In genomic region chr1:8424539-8425116, GRCh38 we compare ENCODE assay signal across 8 cellular contexts.
A peak's percentile ranks its signal among the peaks of the same experiment; 100 is the strongest.
DNase-seq lines count a peak whose midpoint lies in the region; ATAC-seq and TF ChIP-seq lines count a peak whose summit lies in the region.

No MANE protein-coding gene starts in this region.

- peaks cover 0 to 6% (median 2%) of the 10 kb centered on the region in 5 donors for H3K36me3 ChIP-seq in subcutaneous abdominal adipose tissue (ENCODE audit: control insufficient read depth in 5 of 5, insufficient read depth in 5 of 5, low read length in 5 of 5)

- intact Hi-C loops in dorsolateral prefrontal cortex (cut with DNase I): loop anchor here in 1 of 2 donors (5.0 kb wide), 1 partner anchor 38 kb away; no protein-coding TSS in a partner anchor

- TF ChIP-seq CTCF in WI38 (IDR thresholded peaks at IDR 0.05; ENCODE audit: low read depth, low read length) (no peak), dorsolateral prefrontal cortex (IDR thresholded peaks at IDR 0.05 in 54 of 56, conservative IDR thresholded peaks at IDR 0.05 in 2 of 56; ENCODE audit: low read depth in 1 of 56, partially characterized antibody in 56 of 56) (no peak)

- peaks cover 2% of the 10 kb centered on the region for H3K36me3 Mint-ChIP-seq in memory B cell

- no peaks in the 10 kb centered on the region for H3K27me3 Mint-ChIP-seq in memory B cell

- no peaks in the 10 kb centered on the region for H3K9me3 Mint-ChIP-seq in memory B cell

- in situ Hi-C loops in KBM-7 (cut with MboI; ENCODE audit: low pct_unique_long_range_greater_than_20kb, low sequenced_read_pairs): no loop called here

- H3K27ac ChIP-seq in dorsolateral prefrontal cortex (peak overlapping the region; percentile 42 to 98 (median 94)), subcutaneous abdominal adipose tissue (ENCODE audit: low read depth, low read length) (peak overlapping the region; percentile 93)

- peak; percentile 75 for DNase-seq in KBM-7
- peak in 2 of 10 donors; percentile 10 to 55 for DNase-seq in dorsolateral prefrontal cortex
- DNase-seq in memory B cell (ENCODE audit: low spot score in 2 of 2): peak; percentile 34 to 68
- no peak for DNase-seq in HuH-7.5 (ENCODE audit: low spot score)

- ATAC-seq in memory B cell (ENCODE audit: low read depth) (peak; percentile 71), GM21423 (IDR thresholded peaks at IDR 0.05; ENCODE audit: unreplicated experiment) (no peak)

- H3K4me1 Mint-ChIP-seq in memory B cell: peaks cover 42% of the 10 kb centered on the region

- H3K4me3 Mint-ChIP-seq in memory B cell: peak overlapping the region; percentile 85

- H3K4me3 ChIP-seq in GM08714 (ENCODE audit: low read length) (peak overlapping the region; percentile 74; the same call in 1 of the 2 replicates), WI38 (ENCODE audit: low read depth, low read length) (peak overlapping the region; percentile 64), dorsolateral prefrontal cortex (peak overlapping the region; percentile 54 to 89 (median 73)), subcutaneous abdominal adipose tissue (ENCODE audit: low read depth in 1 of 5, low read length in 5 of 5) (peak overlapping the region; percentile 68 to 92 (median 82))

- H3K27me3 ChIP-seq in dorsolateral prefrontal cortex: no peaks in the 10 kb centered on the region
- no peaks in the 10 kb centered on the region for H3K27me3 ChIP-seq in subcutaneous abdominal adipose tissue (ENCODE audit: control insufficient read depth in 5 of 5, insufficient read depth in 4 of 5, low read length in 5 of 5)

- peak overlapping the region in 4 of 5 donors; percentile 83 to 96 (median 88) for H3K9ac ChIP-seq in subcutaneous abdominal adipose tissue (ENCODE audit: low read length in 5 of 5)

- H3K27ac Mint-ChIP-seq in memory B cell: peak overlapping the region; percentile 90

- peaks cover 11 to 71% (median 55%) of the 10 kb centered on the region in 5 donors for H3K4me1 ChIP-seq in subcutaneous abdominal adipose tissue (ENCODE audit: control insufficient read depth in 5 of 5, insufficient read depth in 5 of 5, low read length in 5 of 5)

- H3K9me3 ChIP-seq in subcutaneous abdominal adipose tissue (ENCODE audit: control insufficient read depth in 5 of 5, low read length in 5 of 5): no peaks in the 10 kb centered on the region
